ENCODE assay signal across 16 cellular contexts in the genomic region with DNA sequence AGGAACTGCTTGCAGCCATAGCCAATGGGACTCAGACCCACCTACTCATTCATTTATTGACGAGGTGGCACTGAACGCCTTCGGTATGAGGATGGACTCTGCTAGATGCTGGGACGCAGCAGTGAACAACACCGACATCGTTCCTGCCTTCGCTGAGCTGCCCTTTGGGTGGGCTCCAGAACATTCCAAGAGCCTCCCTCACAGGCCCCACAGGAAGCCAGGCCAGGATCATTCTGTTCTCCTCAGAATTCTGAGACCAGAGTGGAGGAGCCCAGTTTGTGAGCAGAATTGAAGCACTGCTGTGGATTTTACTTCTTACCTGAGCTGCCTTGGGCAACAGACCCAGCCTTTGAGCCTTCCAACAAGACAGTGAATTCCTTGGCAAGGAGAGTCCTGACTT.
A peak's percentile ranks its signal among the peaks of the same experiment; 100 is the strongest.
DNase-seq lines count a peak whose midpoint lies in the region; ATAC-seq and TF ChIP-seq lines count a peak whose summit lies in the region.
"Had no signal": no experiment of that assay in that cellular context is flagged by ENCODE, and none has a peak within 500 bp of the region (broad histone marks: within the 10 kb centered on the region; RNA-seq: fewer than 3 reads in every experiment).

No MANE protein-coding gene starts in this region.

- ATAC-seq in left ventricle myocardium superior (peak; percentile 82), GM21515 (IDR thresholded peaks at IDR 0.05; ENCODE audit: unreplicated experiment) (no peak), HG03469 (IDR thresholded peaks at IDR 0.05; ENCODE audit: unreplicated experiment) (no peak), GM19035 (IDR thresholded peaks at IDR 0.05; ENCODE audit: unreplicated experiment) (no peak)

- H3K4me3 ChIP-seq in cardiac fibroblast (replicated peaks in 1 of 2; ENCODE audit: low read depth in 2 of 2, low read length in 2 of 2) (no peak overlapping the region), skeletal muscle cell (ENCODE audit: low read depth, low read length) (no peak overlapping the region)

- POLR2A ChIA-PET in HEK293T (lab: Yijun Ruan, JAX): no interaction called here

- intact Hi-C loops in left ventricle myocardium superior (cut with micrococcal nuclease): no loop called here

- CTCF ChIA-PET in HEK293T (lab: Yijun Ruan, JAX): no interaction called here

- DNase-seq in AG20443 (ENCODE audit: low spot score): peak; percentile 51
- peak; percentile 25 to 62 for DNase-seq in cardiac fibroblast (ENCODE audit: low read depth in 2 of 2)
- DNase-seq in left ventricle myocardium superior: peak; percentile 47
- DNase-seq in skeletal muscle cell (ENCODE audit: low read depth): peak; percentile 30
- DNase-seq in HEK293T (ENCODE audit: extremely low spot score): no peak
- DNase-seq: activated CD4-positive, CD25-positive, alpha-beta regulatory T cell treated with anti-CD3 and anti-CD28 coated beads, Interleukin-2, amount 50 U/mL, for 72 hours; activated T-cell treated with anti-CD3 and anti-CD28 coated beads, Interleukin-2, amount 50 U/mL, for 24 hours; effector CD4-positive, alpha-beta T cell; H7; Kasumi-1; NCI-H510A; retina; stimulated activated CD4-positive, alpha-beta T cell treated with anti-CD3 and anti-CD28 coated beads, Interleukin-4, amount 100 ng/mL, for 1 hour had no signal

- TF ChIP-seq CTCF in cardiac fibroblast (IDR thresholded peaks at IDR 0.05; ENCODE audit: low read depth, low read length): no peak

TF ChIP-seq in HEK293T, 16 proteins besides CTCF, POLR2A, EP300 and RAD21:
- no peak for TF ChIP-seq ARNT (IDR thresholded peaks at IDR 0.05)
